10 cellular contexts compared by ENCODE assay signal in genomic region chr7:52547301-52547920, GRCh38.
"Had no signal": no experiment of that assay in that cellular context is flagged by ENCODE, and none has a peak within 500 bp of the region (broad histone marks: within the 10 kb centered on the region; RNA-seq: fewer than 3 reads in every experiment).

No MANE protein-coding gene starts in this region.

- H3K4me1 ChIP-seq: esophagus squamous epithelium, prostate gland, right lobe of liver, suprapubic skin had no signal

- H3K36me3 ChIP-seq: brain microvascular endothelial cell, esophagus squamous epithelium, prostate gland, right lobe of liver, suprapubic skin had no signal

- H3K4me3 ChIP-seq: coronary artery, esophagus squamous epithelium, prostate gland, right lobe of liver, suprapubic skin had no signal

- H3K27me3 ChIP-seq: brain microvascular endothelial cell, esophagus squamous epithelium, right lobe of liver, suprapubic skin had no signal

- H3K27ac ChIP-seq: brain microvascular endothelial cell, coronary artery, esophagus squamous epithelium, prostate gland, right lobe of liver, suprapubic skin had no signal

- DNase-seq: activated naive CD4-positive, alpha-beta T cell; activated naive CD8-positive, alpha-beta T cell treated with anti-CD3 and anti-CD28 coated beads, Interleukin-2, amount 10 ng/mL, durations not matched to agents 7 days and 5 days; brain microvascular endothelial cell; esophagus squamous epithelium; nephron progenitor cell; right lobe of liver; stimulated activated naive CD8-positive, alpha-beta T cell treated with anti-CD3 and anti-CD28 coated beads, Interleukin-15, Interleukin-2, amounts not matched to agents 100 U/mL and 50 U/mL, for 24 hours had no signal

- H3K9me3 ChIP-seq: esophagus squamous epithelium, prostate gland, right lobe of liver had no signal
